In the genomic region with DNA sequence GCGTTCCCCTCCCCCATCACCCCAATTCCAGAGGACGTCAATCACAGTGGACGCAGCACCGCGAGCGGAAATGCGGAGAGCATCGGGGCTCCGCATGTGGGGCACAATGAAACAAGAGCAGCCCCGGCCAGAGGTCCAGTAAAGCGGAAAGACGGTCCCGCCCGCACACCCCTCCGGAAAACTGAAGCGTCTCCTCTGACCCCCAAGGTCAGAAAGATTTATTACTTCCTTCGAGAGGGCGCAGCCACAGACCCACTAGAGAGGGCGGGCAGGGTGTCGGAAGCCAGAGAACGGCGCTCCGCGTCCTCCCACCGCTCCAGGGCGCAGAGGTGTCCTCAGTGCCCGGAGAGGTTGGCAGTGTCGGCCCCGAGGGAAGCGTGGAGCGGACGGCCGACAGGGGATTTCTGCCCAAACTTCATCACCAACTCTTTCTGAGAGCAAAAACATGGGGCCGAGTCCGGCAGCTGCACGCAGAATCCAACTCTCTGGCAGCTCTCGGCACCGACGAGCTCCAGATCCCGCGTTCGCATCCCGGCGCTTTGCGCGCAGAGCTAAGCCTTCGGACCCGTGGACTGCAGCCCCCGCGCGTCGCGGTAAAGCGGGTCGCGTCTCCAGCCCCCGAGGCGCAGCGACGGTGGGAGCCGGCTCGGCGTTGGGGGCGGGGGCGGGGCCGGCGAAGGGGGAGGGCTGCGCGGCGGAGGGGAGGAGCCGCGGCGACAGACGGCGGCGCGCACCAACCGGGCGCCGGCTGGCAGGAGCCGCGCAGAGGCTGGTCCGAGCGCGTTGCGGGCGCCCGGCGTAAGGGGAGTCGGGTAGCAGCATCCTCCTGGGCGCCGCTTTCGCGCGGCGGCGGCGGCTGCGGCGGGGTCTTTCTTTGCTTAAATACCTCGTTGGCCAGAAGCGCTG, we compare ENCODE assay signal across 8 cellular contexts. TPM values are rescaled to one million over a fixed set of nuclear protein-coding genes. Genes with fewer than 3 reads are reported as not detected.
A peak's percentile ranks its signal among the peaks of the same experiment; 100 is the strongest.
DNase-seq lines count a peak whose midpoint lies in the region; ATAC-seq, FAIRE-seq and TF ChIP-seq lines count a peak whose summit lies in the region.

TSS of gene CHST2 (plus strand) at position 763 of the 906 bp plus-strand sequence. CDS start 1,046 bp downstream, outside the sequence.

- TF ChIP-seq CTCF in neutrophil (IDR thresholded peaks at IDR 0.05) (no peak), suprapubic skin (IDR thresholded peaks at IDR 0.05) (no peak)

- H3K9me3 ChIP-seq in neutrophil (no peaks in the 10 kb centered on the region), suprapubic skin (no peaks in the 10 kb centered on the region)

- TF ChIP-seq POLR2A in suprapubic skin (IDR thresholded peaks at IDR 0.05): no peak

- no peak for TF ChIP-seq EP300 in suprapubic skin (IDR thresholded peaks at IDR 0.05)

- H3K4me3 ChIP-seq in neutrophil (ENCODE audit: low read depth in 1 of 2, low read length in 1 of 2) (peak within 1 kb of the TSS; percentile 79 to 91), suprapubic skin (peak within 1 kb of the TSS; percentile 85)

- H3K27ac ChIP-seq in neutrophil (peak within 1 kb of the TSS; percentile 58), suprapubic skin (peak within 1 kb of the TSS; percentile 69)

- peaks cover 36 to 40% of the 10 kb centered on the region in 2 experiments for H3K4me1 ChIP-seq in neutrophil (ENCODE audit: control insufficient read depth in 1 of 2, insufficient read depth in 1 of 2, low read depth in 1 of 2, low read length in 1 of 2)
- peaks cover 28% of the 10 kb centered on the region for H3K4me1 ChIP-seq in suprapubic skin

- peak; percentile 46 for DNase-seq in DMS 273 treated with DMSO at 0.1 percent for 48 hours (lab: John Stamatoyannopoulos, UW)
- peak; percentile 87 for DNase-seq in HTR-8/SVneo (ENCODE audit: insufficient read length, low spot score)
- DNase-seq in RPMI8226: peak; percentile 81
- peak; percentile 30 to 68 (median 48) for DNase-seq in activated naive CD4-positive, alpha-beta T cell (lab: John Stamatoyannopoulos, UW)
- DNase-seq in germinal center (ENCODE audit: low spot score): peak; percentile 94
- DNase-seq in suprapubic skin (ENCODE audit: low spot score in 2 of 2): peak; percentile 62 to 79

- WGBS in suprapubic skin: 3% methylated on average over 20 of the region's 102 CpGs

- H3K27me3 ChIP-seq in neutrophil (peaks cover 96% of the 10 kb centered on the region), suprapubic skin (peaks cover 21% of the 10 kb centered on the region)

- ATAC-seq in GM21360 (IDR thresholded peaks at IDR 0.05; ENCODE audit: unreplicated experiment): peak; percentile 70

- no peak for FAIRE-seq in HTR-8/SVneo (lab: Jason Lieb, UNC)

- peaks cover 7% of the 10 kb centered on the region for H3K36me3 ChIP-seq in neutrophil
- no peaks in the 10 kb centered on the region for H3K36me3 ChIP-seq in suprapubic skin

RNA-seq across cellular contexts. Expression of gene CHST2, which starts in this region (rescaled TPM):
- 10 to 100 TPM in 1 of 4 donors, 1 to 10 TPM in 3; 2.4 to 22.8 (median 5.3) TPM for total RNA-seq in suprapubic skin

Comparison
In these comparisons a context has a peak if more than half of its experiments do, and no peak if none do; other contexts are left out.
1. Peak in every context shown above with its lines: DNase-seq, ATAC-seq, H3K4me3 ChIP-seq and H3K27ac ChIP-seq.